Comparison of ENCODE assay signal across 1 cellular context in genomic region chr13:50082426-50083283, GRCh38.
TF ChIP-seq lines count a peak whose summit lies in the region.

No MANE protein-coding gene starts in this region.

TF ChIP-seq in HepG2, 621 proteins besides CTCF, POLR2A, EP300 and RAD21 (continued from another document and continues in another):
- TF ChIP-seq ZBTB37 (CRISPR knock-in tag; IDR thresholded peaks at IDR 0.05) (no peak), HNRNPUL1 (IDR thresholded peaks at IDR 0.05; ENCODE audit: low read depth, low read length) (peak; percentile 99), TGIF2 (CRISPR knock-in tag; IDR thresholded peaks at IDR 0.05) (no peak), HOXA7 (CRISPR knock-in tag; IDR thresholded peaks at IDR 0.05) (no peak), FLYWCH1 (CRISPR knock-in tag; IDR thresholded peaks at IDR 0.05) (no peak), ZFP91 (CRISPR knock-in tag; IDR thresholded peaks at IDR 0.05; ENCODE audit: borderline replicate concordance) (0 out of 2 replicates have a peak, but pooled peaks have one; percentile 6), TRIM22 (IDR thresholded peaks at IDR 0.05) (no peak), PRMT3 (CRISPR knock-in tag; IDR thresholded peaks at IDR 0.05; ENCODE audit: borderline replicate concordance, low read depth) (no peak), AFF4 (CRISPR knock-in tag; IDR thresholded peaks at IDR 0.05) (no peak), POLR2G (IDR thresholded peaks at IDR 0.05; ENCODE audit: low read depth, low read length) (peak; percentile 62), HNF1A (IDR thresholded peaks at IDR 0.05; ENCODE audit: low read depth) (peak; percentile 98), HNF1A (CRISPR knock-in tag; IDR thresholded peaks at IDR 0.05; ENCODE audit: borderline replicate concordance) (peak; percentile 97), EED (CRISPR knock-in tag; IDR thresholded peaks at IDR 0.05) (no peak), RARA (CRISPR knock-in tag; IDR thresholded peaks at IDR 0.05) (peak; percentile 3; the same call in 1 of the 2 replicates)
- TF ChIP-seq, protein P1, sequence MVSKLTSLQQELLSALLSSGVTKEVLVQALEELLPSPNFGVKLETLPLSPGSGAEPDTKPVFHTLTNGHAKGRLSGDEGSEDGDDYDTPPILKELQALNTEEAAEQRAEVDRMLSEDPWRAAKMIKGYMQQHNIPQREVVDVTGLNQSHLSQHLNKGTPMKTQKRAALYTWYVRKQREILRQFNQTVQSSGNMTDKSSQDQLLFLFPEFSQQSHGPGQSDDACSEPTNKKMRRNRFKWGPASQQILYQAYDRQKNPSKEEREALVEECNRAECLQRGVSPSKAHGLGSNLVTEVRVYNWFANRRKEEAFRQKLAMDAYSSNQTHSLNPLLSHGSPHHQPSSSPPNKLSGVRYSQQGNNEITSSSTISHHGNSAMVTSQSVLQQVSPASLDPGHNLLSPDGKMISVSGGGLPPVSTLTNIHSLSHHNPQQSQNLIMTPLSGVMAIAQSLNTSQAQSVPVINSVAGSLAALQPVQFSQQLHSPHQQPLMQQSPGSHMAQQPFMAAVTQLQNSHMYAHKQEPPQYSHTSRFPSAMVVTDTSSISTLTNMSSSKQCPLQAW (CRISPR knock-in tag; IDR thresholded peaks at IDR 0.05): peak; percentile 92
- TF ChIP-seq, protein P2, sequence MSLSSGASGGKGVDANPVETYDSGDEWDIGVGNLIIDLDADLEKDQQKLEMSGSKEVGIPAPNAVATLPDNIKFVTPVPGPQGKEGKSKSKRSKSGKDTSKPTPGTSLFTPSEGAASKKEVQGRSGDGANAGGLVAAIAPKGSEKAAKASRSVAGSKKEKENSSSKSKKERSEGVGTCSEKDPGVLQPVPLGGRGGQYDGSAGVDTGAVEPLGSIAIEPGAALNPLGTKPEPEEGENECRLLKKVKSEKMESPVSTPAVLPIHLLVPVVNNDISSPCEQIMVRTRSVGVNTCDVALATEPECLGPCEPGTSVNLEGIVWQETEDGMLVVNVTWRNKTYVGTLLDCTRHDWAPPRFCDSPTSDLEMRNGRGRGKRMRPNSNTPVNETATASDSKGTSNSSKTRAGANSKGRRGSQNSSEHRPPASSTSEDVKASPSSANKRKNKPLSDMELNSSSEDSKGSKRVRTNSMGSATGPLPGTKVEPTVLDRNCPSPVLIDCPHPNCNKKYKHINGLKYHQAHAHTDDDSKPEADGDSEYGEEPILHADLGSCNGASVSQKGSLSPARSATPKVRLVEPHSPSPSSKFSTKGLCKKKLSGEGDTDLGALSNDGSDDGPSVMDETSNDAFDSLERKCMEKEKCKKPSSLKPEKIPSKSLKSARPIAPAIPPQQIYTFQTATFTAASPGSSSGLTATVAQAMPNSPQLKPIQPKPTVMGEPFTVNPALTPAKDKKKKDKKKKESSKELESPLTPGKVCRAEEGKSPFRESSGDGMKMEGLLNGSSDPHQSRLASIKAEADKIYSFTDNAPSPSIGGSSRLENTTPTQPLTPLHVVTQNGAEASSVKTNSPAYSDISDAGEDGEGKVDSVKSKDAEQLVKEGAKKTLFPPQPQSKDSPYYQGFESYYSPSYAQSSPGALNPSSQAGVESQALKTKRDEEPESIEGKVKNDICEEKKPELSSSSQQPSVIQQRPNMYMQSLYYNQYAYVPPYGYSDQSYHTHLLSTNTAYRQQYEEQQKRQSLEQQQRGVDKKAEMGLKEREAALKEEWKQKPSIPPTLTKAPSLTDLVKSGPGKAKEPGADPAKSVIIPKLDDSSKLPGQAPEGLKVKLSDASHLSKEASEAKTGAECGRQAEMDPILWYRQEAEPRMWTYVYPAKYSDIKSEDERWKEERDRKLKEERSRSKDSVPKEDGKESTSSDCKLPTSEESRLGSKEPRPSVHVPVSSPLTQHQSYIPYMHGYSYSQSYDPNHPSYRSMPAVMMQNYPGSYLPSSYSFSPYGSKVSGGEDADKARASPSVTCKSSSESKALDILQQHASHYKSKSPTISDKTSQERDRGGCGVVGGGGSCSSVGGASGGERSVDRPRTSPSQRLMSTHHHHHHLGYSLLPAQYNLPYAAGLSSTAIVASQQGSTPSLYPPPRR (CRISPR knock-in tag; IDR thresholded peaks at IDR 0.05; ENCODE audit: borderline replicate concordance): 0 out of 2 replicates have a peak, but pooled peaks have one; percentile 33
- TF ChIP-seq, protein P3, sequence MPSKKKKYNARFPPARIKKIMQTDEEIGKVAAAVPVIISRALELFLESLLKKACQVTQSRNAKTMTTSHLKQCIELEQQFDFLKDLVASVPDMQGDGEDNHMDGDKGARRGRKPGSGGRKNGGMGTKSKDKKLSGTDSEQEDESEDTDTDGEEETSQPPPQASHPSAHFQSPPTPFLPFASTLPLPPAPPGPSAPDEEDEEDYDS (CRISPR knock-in tag; IDR thresholded peaks at IDR 0.05): peak; percentile 88
- TF ChIP-seq, protein P4, sequence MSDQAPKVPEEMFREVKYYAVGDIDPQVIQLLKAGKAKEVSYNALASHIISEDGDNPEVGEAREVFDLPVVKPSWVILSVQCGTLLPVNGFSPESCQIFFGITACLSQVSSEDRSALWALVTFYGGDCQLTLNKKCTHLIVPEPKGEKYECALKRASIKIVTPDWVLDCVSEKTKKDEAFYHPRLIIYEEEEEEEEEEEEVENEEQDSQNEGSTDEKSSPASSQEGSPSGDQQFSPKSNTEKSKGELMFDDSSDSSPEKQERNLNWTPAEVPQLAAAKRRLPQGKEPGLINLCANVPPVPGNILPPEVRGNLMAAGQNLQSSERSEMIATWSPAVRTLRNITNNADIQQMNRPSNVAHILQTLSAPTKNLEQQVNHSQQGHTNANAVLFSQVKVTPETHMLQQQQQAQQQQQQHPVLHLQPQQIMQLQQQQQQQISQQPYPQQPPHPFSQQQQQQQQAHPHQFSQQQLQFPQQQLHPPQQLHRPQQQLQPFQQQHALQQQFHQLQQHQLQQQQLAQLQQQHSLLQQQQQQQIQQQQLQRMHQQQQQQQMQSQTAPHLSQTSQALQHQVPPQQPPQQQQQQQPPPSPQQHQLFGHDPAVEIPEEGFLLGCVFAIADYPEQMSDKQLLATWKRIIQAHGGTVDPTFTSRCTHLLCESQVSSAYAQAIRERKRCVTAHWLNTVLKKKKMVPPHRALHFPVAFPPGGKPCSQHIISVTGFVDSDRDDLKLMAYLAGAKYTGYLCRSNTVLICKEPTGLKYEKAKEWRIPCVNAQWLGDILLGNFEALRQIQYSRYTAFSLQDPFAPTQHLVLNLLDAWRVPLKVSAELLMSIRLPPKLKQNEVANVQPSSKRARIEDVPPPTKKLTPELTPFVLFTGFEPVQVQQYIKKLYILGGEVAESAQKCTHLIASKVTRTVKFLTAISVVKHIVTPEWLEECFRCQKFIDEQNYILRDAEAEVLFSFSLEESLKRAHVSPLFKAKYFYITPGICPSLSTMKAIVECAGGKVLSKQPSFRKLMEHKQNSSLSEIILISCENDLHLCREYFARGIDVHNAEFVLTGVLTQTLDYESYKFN (CRISPR knock-in tag; conservative IDR thresholded peaks at IDR 0.05): peak; percentile 45; the same call in 1 of the 2 replicates
- TF ChIP-seq, protein P5, sequence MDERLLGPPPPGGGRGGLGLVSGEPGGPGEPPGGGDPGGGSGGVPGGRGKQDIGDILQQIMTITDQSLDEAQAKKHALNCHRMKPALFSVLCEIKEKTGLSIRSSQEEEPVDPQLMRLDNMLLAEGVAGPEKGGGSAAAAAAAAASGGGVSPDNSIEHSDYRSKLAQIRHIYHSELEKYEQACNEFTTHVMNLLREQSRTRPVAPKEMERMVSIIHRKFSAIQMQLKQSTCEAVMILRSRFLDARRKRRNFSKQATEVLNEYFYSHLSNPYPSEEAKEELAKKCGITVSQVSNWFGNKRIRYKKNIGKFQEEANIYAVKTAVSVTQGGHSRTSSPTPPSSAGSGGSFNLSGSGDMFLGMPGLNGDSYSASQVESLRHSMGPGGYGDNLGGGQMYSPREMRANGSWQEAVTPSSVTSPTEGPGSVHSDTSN (CRISPR knock-in tag; IDR thresholded peaks at IDR 0.05): no peak; the same call in 1 of the 2 replicates
- TF ChIP-seq, protein P6, sequence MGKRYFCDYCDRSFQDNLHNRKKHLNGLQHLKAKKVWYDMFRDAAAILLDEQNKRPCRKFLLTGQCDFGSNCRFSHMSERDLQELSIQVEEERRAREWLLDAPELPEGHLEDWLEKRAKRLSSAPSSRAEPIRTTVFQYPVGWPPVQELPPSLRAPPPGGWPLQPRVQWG (CRISPR knock-in tag; IDR thresholded peaks at IDR 0.05; ENCODE audit: borderline replicate concordance, low read depth): no peak
